Comparison of ENCODE assay signal across 8 cellular contexts in the genomic region with DNA sequence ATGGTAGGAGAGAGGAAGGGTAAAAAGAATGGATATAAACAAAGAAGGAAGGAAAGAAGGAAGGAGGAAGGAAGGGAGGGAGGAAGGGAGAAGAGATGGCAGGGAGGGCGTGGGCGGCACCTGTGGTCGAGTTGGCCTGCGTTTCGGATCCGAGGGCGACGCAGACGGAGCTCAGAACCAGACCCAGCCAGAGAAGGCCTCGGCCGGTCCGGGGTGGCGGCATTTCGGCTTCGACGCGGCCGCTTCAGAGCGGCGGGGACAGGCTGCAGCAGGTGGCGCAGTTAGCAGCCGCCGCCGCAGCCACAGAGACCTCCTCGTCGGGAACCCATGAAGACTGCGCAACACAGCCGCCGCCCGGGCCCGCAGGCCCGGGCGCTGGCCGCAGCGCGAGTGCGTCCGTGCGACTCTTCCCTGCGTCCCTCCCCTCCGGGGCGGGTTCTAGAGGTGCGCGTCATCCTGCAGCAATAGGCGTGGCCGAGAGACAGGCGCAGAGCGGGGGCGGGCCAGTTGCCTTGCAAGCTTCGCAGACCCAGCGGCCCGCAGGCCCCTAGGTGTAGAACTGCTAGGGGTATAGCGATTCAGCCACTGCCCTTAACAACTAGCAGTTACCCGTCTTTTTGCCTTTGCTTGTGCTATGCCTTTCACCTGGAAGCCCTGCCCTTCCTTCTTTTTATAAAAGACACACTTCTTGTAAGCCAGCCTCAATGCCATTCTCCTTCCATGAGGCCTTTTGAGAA. TPM values are rescaled to one million over a fixed set of nuclear protein-coding genes. Genes with fewer than 3 reads are reported as not detected.
DNase-seq lines count a peak whose midpoint lies in the region; TF ChIP-seq lines count a peak whose summit lies in the region.

A gene with protein sequence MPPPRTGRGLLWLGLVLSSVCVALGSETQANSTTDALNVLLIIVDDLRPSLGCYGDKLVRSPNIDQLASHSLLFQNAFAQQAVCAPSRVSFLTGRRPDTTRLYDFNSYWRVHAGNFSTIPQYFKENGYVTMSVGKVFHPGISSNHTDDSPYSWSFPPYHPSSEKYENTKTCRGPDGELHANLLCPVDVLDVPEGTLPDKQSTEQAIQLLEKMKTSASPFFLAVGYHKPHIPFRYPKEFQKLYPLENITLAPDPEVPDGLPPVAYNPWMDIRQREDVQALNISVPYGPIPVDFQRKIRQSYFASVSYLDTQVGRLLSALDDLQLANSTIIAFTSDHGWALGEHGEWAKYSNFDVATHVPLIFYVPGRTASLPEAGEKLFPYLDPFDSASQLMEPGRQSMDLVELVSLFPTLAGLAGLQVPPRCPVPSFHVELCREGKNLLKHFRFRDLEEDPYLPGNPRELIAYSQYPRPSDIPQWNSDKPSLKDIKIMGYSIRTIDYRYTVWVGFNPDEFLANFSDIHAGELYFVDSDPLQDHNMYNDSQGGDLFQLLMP (minus strand): TSS at position 392 of the 737 bp plus-strand sequence. CDS start 169 bp downstream, at position 223.

- H3K4me1 ChIP-seq in SK-N-SH (ENCODE audit: control insufficient read depth in 1 of 2, insufficient read depth in 2 of 2, low read depth in 1 of 2, low read length in 1 of 2), result peaks cover 0 to 10% of the 10 kb centered on the region in 2 experiments; a peak in 1 of 4 replicates
- H3K4me1 ChIP-seq in suprapubic skin, result peaks cover 13% of the 10 kb centered on the region

- H3K27ac ChIP-seq in SK-N-SH (ENCODE audit: low read depth in 2 of 2, low read length in 1 of 2), result peak within 1 kb of the TSS; percentile 67 to 88
- H3K27ac ChIP-seq in suprapubic skin, result peak within 1 kb of the TSS; percentile 91

- H3K79me2 ChIP-seq in SK-N-SH (ENCODE audit: insufficient read depth), result peaks cover 24% of the 10 kb centered on the region

- TF ChIP-seq RAD21 in SK-N-SH (IDR thresholded peaks at IDR 0.05; ENCODE audit: low read length), result no peak

- no peaks in the 10 kb centered on the region for H3K9me2 ChIP-seq in SK-N-SH

- H3K4me3 Mint-ChIP-seq in HFFc6, result peak within 1 kb of the TSS; percentile 95
- H3K4me3 Mint-ChIP-seq in activated naive CD4-positive, alpha-beta T cell treated with anti-CD3 and anti-CD28 coated beads, Interleukin-2, amount 50 U/mL, for 24 hours, result peak within 1 kb of the TSS; percentile 98

- H3K9me3 Mint-ChIP-seq in HFFc6, result no peaks in the 10 kb centered on the region
- no peaks in the 10 kb centered on the region for H3K9me3 Mint-ChIP-seq in activated naive CD4-positive, alpha-beta T cell treated with anti-CD3 and anti-CD28 coated beads, Interleukin-2, amount 50 U/mL, for 24 hours

- H2AFZ ChIP-seq in SK-N-SH (ENCODE audit: low read depth), result no peak within 1 kb of the TSS

- peaks cover 3% of the 10 kb centered on the region for H3K36me3 ChIP-seq in GM06990 (ENCODE audit: control insufficient read depth, insufficient read depth, low read length)
- peaks cover 8 to 22% of the 10 kb centered on the region in 2 experiments for H3K36me3 ChIP-seq in SK-N-SH (replicated peaks in 1 of 2; ENCODE audit: control insufficient read depth in 1 of 2, insufficient read depth in 2 of 2, low read length in 1 of 2)
- peaks cover 12% of the 10 kb centered on the region for H3K36me3 ChIP-seq in suprapubic skin

- H3K4me1 Mint-ChIP-seq in HFFc6 (ENCODE audit: low read depth), result peaks cover 7% of the 10 kb centered on the region
- peaks cover 27% of the 10 kb centered on the region for H3K4me1 Mint-ChIP-seq in activated naive CD4-positive, alpha-beta T cell treated with anti-CD3 and anti-CD28 coated beads, Interleukin-2, amount 50 U/mL, for 24 hours

- peak within 1 kb of the TSS; percentile 98 for H3K27ac Mint-ChIP-seq in HFFc6
- peak within 1 kb of the TSS; percentile 95 for H3K27ac Mint-ChIP-seq in activated naive CD4-positive, alpha-beta T cell treated with anti-CD3 and anti-CD28 coated beads, Interleukin-2, amount 50 U/mL, for 24 hours

- peak within 1 kb of the TSS; percentile 80 for H3K4me2 ChIP-seq in SK-N-SH

- H3K4me3 ChIP-seq in GM06990 (replicated peaks; ENCODE audit: low read depth, low read length) (peak within 1 kb of the TSS; percentile 70), NB4 (ENCODE audit: low read depth, low read length) (peak within 1 kb of the TSS; percentile 52), SK-N-SH (ENCODE audit: low read depth in 2 of 2, low read length in 1 of 2) (peak within 1 kb of the TSS; percentile 58 to 71), suprapubic skin (peak within 1 kb of the TSS; percentile 61)

- no peaks in the 10 kb centered on the region for H3K27me3 ChIP-seq in GM06990 (replicated peaks; ENCODE audit: control insufficient read depth, insufficient read depth, low read length)
- H3K27me3 ChIP-seq in SK-N-SH (ENCODE audit: insufficient read depth), result 0 out of 2 replicates have a peak, but pooled peaks cover 5% of the 10 kb centered on the region
- no peaks in the 10 kb centered on the region for H3K27me3 ChIP-seq in suprapubic skin

- no peaks in the 10 kb centered on the region; the same call in 1 of the 2 replicates for H4K20me1 ChIP-seq in SK-N-SH (ENCODE audit: insufficient read depth)

- TF ChIP-seq CTCF in GM06990 (IDR thresholded peaks at IDR 0.05; ENCODE audit: insufficient read depth, low read length, poor library complexity, severe bottlenecking) (no peak), HFFc6 (IDR thresholded peaks at IDR 0.05) (peak; percentile 7; the same call in 1 of the 2 replicates), NB4 (IDR thresholded peaks at IDR 0.05; ENCODE audit: low read depth, low read length) (no peak), SK-N-SH (IDR thresholded peaks at IDR 0.05) (no peak), suprapubic skin (IDR thresholded peaks at IDR 0.05) (no peak)

- CTCF ChIA-PET in SK-N-SH (lab: Yijun Ruan, JAX), result interaction anchor here (0.7 to 2.2 kb wide), 6 partner anchors 9 to 35 kb away, joined by 3 to 7 read pairs (median 4); no protein-coding TSS in a partner anchor

- no peaks in the 10 kb centered on the region for H3F3A ChIP-seq in SK-N-SH (replicated peaks; ENCODE audit: insufficient read depth)

- DNase-seq in GM06990 (ENCODE audit: extremely low read depth, insufficient read length), result peak; percentile 89
- DNase-seq in HFFc6, result peak; percentile 78
- peak; percentile 93 for DNase-seq in NB4 (ENCODE audit: low read depth)
- DNase-seq in SK-N-SH, result peak; percentile 82
- peak; percentile 84 for DNase-seq in globus pallidus (ENCODE audit: low spot score)
- DNase-seq in occipital lobe (lab: John Stamatoyannopoulos, UW), result peak; percentile 78
- DNase-seq in suprapubic skin (ENCODE audit: low spot score in 2 of 2), result peak; percentile 92 to 93

- 22% methylated on average over 11 of the region's 54 CpGs for WGBS in SK-N-SH (ENCODE audit: low lambda C conversion rate)
- WGBS in suprapubic skin, result 40% methylated on average over 42 of the region's 54 CpGs

- POLR2A ChIA-PET in SK-N-SH (lab: Yijun Ruan, JAX), result interaction anchor here (0.9 to 2.7 kb wide), 3 partner anchors 12 to 35 kb away, joined by 3 to 18 read pairs (median 8); a partner anchor contains a TSS

- TF ChIP-seq POLR2A in NB4 (IDR thresholded peaks at IDR 0.05; ENCODE audit: extremely low read depth, insufficient read length) (peak; percentile 68), suprapubic skin (IDR thresholded peaks at IDR 0.05) (peak; percentile 87 to 92)

- H3K27me3 Mint-ChIP-seq in HFFc6 (ENCODE audit: insufficient read depth), result peaks cover 6% of the 10 kb centered on the region
- H3K27me3 Mint-ChIP-seq in activated naive CD4-positive, alpha-beta T cell treated with anti-CD3 and anti-CD28 coated beads, Interleukin-2, amount 50 U/mL, for 24 hours, result no peaks in the 10 kb centered on the region

- H3K36me3 Mint-ChIP-seq in HFFc6 (ENCODE audit: low read depth), result no peaks in the 10 kb centered on the region; the same call in 1 of the 2 replicates
- H3K36me3 Mint-ChIP-seq in activated naive CD4-positive, alpha-beta T cell treated with anti-CD3 and anti-CD28 coated beads, Interleukin-2, amount 50 U/mL, for 24 hours, result no peaks in the 10 kb centered on the region

- TF ChIP-seq EP300 in SK-N-SH (IDR thresholded peaks at IDR 0.05; ENCODE audit: borderline replicate concordance in 1 of 2, low read depth in 1 of 2, low read length in 1 of 2) (no peak), suprapubic skin (IDR thresholded peaks at IDR 0.05) (no peak)

- H3K9me3 ChIP-seq in SK-N-SH (no peaks in the 10 kb centered on the region), suprapubic skin (no peaks in the 10 kb centered on the region)

- H3K9ac ChIP-seq in SK-N-SH, result peak within 1 kb of the TSS; percentile 85

TF ChIP-seq in SK-N-SH, 30 proteins besides CTCF, POLR2A, EP300 and RAD21 (continues in another document):
- no peak for TF ChIP-seq EZH2phosphoT487 (IDR thresholded peaks at IDR 0.05; ENCODE audit: borderline replicate concordance, low read depth)
- TF ChIP-seq, protein P1, sequence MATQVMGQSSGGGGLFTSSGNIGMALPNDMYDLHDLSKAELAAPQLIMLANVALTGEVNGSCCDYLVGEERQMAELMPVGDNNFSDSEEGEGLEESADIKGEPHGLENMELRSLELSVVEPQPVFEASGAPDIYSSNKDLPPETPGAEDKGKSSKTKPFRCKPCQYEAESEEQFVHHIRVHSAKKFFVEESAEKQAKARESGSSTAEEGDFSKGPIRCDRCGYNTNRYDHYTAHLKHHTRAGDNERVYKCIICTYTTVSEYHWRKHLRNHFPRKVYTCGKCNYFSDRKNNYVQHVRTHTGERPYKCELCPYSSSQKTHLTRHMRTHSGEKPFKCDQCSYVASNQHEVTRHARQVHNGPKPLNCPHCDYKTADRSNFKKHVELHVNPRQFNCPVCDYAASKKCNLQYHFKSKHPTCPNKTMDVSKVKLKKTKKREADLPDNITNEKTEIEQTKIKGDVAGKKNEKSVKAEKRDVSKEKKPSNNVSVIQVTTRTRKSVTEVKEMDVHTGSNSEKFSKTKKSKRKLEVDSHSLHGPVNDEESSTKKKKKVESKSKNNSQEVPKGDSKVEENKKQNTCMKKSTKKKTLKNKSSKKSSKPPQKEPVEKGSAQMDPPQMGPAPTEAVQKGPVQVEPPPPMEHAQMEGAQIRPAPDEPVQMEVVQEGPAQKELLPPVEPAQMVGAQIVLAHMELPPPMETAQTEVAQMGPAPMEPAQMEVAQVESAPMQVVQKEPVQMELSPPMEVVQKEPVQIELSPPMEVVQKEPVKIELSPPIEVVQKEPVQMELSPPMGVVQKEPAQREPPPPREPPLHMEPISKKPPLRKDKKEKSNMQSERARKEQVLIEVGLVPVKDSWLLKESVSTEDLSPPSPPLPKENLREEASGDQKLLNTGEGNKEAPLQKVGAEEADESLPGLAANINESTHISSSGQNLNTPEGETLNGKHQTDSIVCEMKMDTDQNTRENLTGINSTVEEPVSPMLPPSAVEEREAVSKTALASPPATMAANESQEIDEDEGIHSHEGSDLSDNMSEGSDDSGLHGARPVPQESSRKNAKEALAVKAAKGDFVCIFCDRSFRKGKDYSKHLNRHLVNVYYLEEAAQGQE (IDR thresholded peaks at IDR 0.05; ENCODE audit: low read depth, low read length), result 0 out of 2 replicates have a peak, but pooled peaks have one; percentile 22

RNA-seq across cellular contexts. Expression of the gene that starts here (rescaled TPM):
- 10 to 100 TPM; 38.4 to 70.9 (median 55.1) TPM for total RNA-seq in HFFc6 (2021; fragmentation: NEBNext Ultra II Directional; extraction: Animal tissue kit (Norgen Biotek cat#: 25700))
- polyA plus RNA-seq in SK-N-SH (2012; rRNA removed), result 78.4 and 103 TPM in 2 replicates
- 80.5 and 85.0 TPM in 2 replicates for polyA plus RNA-seq in SK-N-SH (2012; cell fraction: cytosol; rRNA removed)
- polyA plus RNA-seq in SK-N-SH (2012; cell fraction: nucleus; rRNA removed), result 84.6 and 97.3 TPM in 2 replicates
- total RNA-seq in occipital lobe (121 TPM), suprapubic skin (10 to 100 TPM; 55.7 to 97.7 (median 63.5) TPM)

Comparison
In these comparisons a context has a peak if more than half of its experiments do, and no peak if none do; other contexts are left out.
1. Peak in every context shown above with its lines: DNase-seq, H3K4me3 ChIP-seq and H3K27ac ChIP-seq.